1 cellular context compared by ENCODE assay signal in the genomic region with DNA sequence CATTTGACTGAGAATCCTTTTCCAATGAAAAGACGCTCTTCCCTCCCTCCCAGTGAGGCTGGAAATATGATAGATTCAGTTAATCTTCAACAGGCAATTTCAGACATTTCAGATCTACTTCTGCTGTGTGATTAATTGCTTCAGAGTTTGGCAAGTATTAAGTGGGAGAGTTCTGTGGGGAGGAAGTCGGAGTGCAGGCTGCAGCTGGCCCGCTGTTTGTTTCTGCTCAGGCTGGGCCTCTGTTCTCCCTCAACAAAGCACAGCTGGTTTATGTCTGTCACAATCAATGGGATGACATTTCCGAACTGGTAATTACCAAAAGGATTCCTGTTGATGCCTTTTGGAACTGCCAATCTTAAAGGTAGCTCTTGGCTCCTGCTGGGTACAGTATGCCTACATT.
TF ChIP-seq lines count a peak whose summit lies in the region.

No MANE protein-coding gene starts in this region.

TF ChIP-seq in GM23338, 12 proteins besides CTCF, POLR2A, EP300 and RAD21 (continued from another document):
- TF ChIP-seq, protein P1, sequence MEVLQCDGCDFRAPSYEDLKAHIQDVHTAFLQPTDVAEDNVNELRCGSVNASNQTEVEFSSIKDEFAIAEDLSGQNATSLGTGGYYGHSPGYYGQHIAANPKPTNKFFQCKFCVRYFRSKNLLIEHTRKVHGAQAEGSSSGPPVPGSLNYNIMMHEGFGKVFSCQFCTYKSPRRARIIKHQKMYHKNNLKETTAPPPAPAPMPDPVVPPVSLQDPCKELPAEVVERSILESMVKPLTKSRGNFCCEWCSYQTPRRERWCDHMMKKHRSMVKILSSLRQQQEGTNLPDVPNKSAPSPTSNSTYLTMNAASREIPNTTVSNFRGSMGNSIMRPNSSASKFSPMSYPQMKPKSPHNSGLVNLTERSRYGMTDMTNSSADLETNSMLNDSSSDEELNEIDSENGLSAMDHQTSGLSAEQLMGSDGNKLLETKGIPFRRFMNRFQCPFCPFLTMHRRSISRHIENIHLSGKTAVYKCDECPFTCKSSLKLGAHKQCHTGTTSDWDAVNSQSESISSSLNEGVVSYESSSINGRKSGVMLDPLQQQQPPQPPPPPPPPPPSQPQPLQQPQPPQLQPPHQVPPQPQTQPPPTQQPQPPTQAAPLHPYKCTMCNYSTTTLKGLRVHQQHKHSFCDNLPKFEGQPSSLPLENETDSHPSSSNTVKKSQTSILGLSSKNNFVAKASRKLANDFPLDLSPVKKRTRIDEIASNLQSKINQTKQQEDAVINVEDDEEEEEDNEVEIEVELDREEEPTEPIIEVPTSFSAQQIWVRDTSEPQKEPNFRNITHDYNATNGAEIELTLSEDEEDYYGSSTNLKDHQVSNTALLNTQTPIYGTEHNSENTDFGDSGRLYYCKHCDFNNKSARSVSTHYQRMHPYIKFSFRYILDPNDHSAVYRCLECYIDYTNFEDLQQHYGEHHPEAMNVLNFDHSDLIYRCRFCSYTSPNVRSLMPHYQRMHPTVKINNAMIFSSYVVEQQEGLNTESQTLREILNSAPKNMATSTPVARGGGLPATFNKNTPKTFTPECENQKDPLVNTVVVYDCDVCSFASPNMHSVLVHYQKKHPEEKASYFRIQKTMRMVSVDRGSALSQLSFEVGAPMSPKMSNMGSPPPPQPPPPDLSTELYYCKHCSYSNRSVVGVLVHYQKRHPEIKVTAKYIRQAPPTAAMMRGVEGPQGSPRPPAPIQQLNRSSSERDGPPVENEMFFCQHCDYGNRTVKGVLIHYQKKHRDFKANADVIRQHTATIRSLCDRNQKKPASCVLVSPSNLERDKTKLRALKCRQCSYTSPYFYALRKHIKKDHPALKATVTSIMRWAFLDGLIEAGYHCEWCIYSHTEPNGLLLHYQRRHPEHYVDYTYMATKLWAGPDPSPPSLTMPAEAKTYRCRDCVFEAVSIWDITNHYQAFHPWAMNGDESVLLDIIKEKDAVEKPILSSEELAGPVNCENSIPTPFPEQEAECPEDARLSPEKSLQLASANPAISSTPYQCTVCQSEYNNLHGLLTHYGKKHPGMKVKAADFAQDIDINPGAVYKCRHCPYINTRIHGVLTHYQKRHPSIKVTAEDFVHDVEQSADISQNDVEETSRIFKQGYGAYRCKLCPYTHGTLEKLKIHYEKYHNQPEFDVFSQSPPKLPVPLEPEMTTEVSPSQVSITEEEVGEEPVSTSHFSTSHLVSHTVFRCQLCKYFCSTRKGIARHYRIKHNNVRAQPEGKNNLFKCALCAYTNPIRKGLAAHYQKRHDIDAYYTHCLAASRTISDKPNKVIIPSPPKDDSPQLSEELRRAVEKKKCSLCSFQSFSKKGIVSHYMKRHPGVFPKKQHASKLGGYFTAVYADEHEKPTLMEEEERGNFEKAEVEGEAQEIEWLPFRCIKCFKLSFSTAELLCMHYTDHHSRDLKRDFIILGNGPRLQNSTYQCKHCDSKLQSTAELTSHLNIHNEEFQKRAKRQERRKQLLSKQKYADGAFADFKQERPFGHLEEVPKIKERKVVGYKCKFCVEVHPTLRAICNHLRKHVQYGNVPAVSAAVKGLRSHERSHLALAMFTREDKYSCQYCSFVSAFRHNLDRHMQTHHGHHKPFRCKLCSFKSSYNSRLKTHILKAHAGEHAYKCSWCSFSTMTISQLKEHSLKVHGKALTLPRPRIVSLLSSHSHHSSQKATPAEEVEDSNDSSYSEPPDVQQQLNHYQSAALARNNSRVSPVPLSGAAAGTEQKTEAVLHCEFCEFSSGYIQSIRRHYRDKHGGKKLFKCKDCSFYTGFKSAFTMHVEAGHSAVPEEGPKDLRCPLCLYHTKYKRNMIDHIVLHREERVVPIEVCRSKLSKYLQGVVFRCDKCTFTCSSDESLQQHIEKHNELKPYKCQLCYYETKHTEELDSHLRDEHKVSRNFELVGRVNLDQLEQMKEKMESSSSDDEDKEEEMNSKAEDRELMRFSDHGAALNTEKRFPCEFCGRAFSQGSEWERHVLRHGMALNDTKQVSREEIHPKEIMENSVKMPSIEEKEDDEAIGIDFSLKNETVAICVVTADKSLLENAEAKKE (CRISPR knock-in tag; IDR thresholded peaks at IDR 0.05): no peak
- TF ChIP-seq JUNB (IDR thresholded peaks at IDR 0.05; ENCODE audit: unreplicated experiment): no peak
- no peak for TF ChIP-seq EZH2phosphoT487 (IDR thresholded peaks at IDR 0.05; ENCODE audit: unreplicated experiment)
